ENCODE assay signal across 8 cellular contexts in genomic region chr6:63598001-63598250, GRCh38. TPM values are rescaled to one million over a fixed set of nuclear protein-coding genes. Genes with fewer than 3 reads are reported as not detected.
DNase-seq lines count a peak whose midpoint lies in the region; ATAC-seq and TF ChIP-seq lines count a peak whose summit lies in the region.

No MANE protein-coding gene starts in this region.

- intact Hi-C loops in lower lobe of right lung (cut with DNase I), result no loop called here
- intact Hi-C loops in vagina (cut with DNase I), result loop anchor here (5.0 kb wide), 1 partner anchor 169 kb away; no protein-coding TSS in a partner anchor

- peak overlapping the region; percentile 62 for H3K4me3 ChIP-seq in astrocyte of the spinal cord (ENCODE audit: low read depth, low read length)
- H3K4me3 ChIP-seq in lower lobe of right lung, result peak overlapping the region; percentile 55
- peak overlapping the region; percentile 34 to 45 for H3K4me3 ChIP-seq in vagina

- peaks cover 20% of the 10 kb centered on the region for H3K4me1 Mint-ChIP-seq in activated naive CD4-positive, alpha-beta T cell treated with anti-CD3 and anti-CD28 coated beads, Interleukin-2, amount 10 ng/mL, durations not matched to agents 7 days and 5 days

- DNase-seq in activated naive CD4-positive, alpha-beta T cell treated with anti-CD3 and anti-CD28 coated beads, Interleukin-2, amount 10 ng/mL, durations not matched to agents 7 days and 5 days, result no peak
- no peak for DNase-seq in activated naive CD4-positive, alpha-beta T cell (lab: John Stamatoyannopoulos, UW)
- peak; percentile 21 for DNase-seq in astrocyte of the spinal cord (ENCODE audit: low read depth, low spot score)
- no peak for DNase-seq in lower lobe of right lung
- no peak for DNase-seq in vagina (ENCODE audit: extremely low spot score in 2 of 2)
- DNase-seq in germinal center (ENCODE audit: low spot score), result no peak
- no peak for DNase-seq in HEK293T (ENCODE audit: extremely low spot score)

- no peaks in the 10 kb centered on the region for H3K9me3 Mint-ChIP-seq in activated naive CD4-positive, alpha-beta T cell treated with anti-CD3 and anti-CD28 coated beads, Interleukin-2, amount 10 ng/mL, durations not matched to agents 7 days and 5 days

- TF ChIP-seq POLR2A in vagina (IDR thresholded peaks at IDR 0.05), result no peak

- H3K4me1 ChIP-seq in lower lobe of right lung (peaks cover 8% of the 10 kb centered on the region), vagina (peaks cover 7% of the 10 kb centered on the region)

- no peaks in the 10 kb centered on the region for H3K36me3 ChIP-seq in lower lobe of right lung
- H3K36me3 ChIP-seq in vagina, result no peaks in the 10 kb centered on the region

- no peaks in the 10 kb centered on the region for H3K36me3 Mint-ChIP-seq in activated naive CD4-positive, alpha-beta T cell treated with anti-CD3 and anti-CD28 coated beads, Interleukin-2, amount 10 ng/mL, durations not matched to agents 7 days and 5 days

- no peak for TF ChIP-seq CTCF in astrocyte of the spinal cord (IDR thresholded peaks at IDR 0.05; ENCODE audit: low read depth, low read length)
- no peak for TF ChIP-seq CTCF in lower lobe of right lung (IDR thresholded peaks at IDR 0.05)
- no peak for TF ChIP-seq CTCF in vagina (IDR thresholded peaks at IDR 0.05)

- H3K27ac Mint-ChIP-seq in activated naive CD4-positive, alpha-beta T cell treated with anti-CD3 and anti-CD28 coated beads, Interleukin-2, amount 10 ng/mL, durations not matched to agents 7 days and 5 days, result no peak overlapping the region

- CTCF ChIA-PET in activated naive CD4-positive, alpha-beta T cell treated with anti-CD3 and anti-CD28 coated beads, Interleukin-2, amount 10 ng/mL, durations not matched to agents 7 days and 5 days (lab: Charles Lee), result interaction anchor here (0.7 to 3.4 kb wide), 28 partner anchors 9 to 290 kb away, joined by 3 to 54 read pairs (median 4); partner anchors contain the start of gene PHF3
- CTCF ChIA-PET in HEK293T (lab: Yijun Ruan, JAX), result interaction anchor here (0.6 to 2.4 kb wide), 16 partner anchors 9 to 245 kb away, joined by 3 to 16 read pairs (median 4); partner anchors contain the start of gene PHF3

- H3K27me3 Mint-ChIP-seq in activated naive CD4-positive, alpha-beta T cell treated with anti-CD3 and anti-CD28 coated beads, Interleukin-2, amount 10 ng/mL, durations not matched to agents 7 days and 5 days, result peaks cover 24% of the 10 kb centered on the region

- peak; percentile 9 for ATAC-seq in HG03442 (IDR thresholded peaks at IDR 0.05; ENCODE audit: unreplicated experiment)
- peak; percentile 30 to 36 for ATAC-seq in lower lobe of right lung

- H3K27ac ChIP-seq in lower lobe of right lung, result no peak overlapping the region
- H3K27ac ChIP-seq in vagina, result no peak overlapping the region

- H3K4me3 Mint-ChIP-seq in activated naive CD4-positive, alpha-beta T cell treated with anti-CD3 and anti-CD28 coated beads, Interleukin-2, amount 10 ng/mL, durations not matched to agents 7 days and 5 days, result peak overlapping the region; percentile 77

- H3K9me3 ChIP-seq in lower lobe of right lung, result no peaks in the 10 kb centered on the region
- H3K9me3 ChIP-seq in vagina, result no peaks in the 10 kb centered on the region

- in situ Hi-C loops in astrocyte of the spinal cord (cut with HindIII; ENCODE audit: low sequenced_read_pairs), result no loop called here

- H3K27me3 ChIP-seq in lower lobe of right lung (ENCODE audit: low read depth) (no peaks in the 10 kb centered on the region), vagina (no peaks in the 10 kb centered on the region)

- POLR2A ChIA-PET in HEK293T (lab: Yijun Ruan, JAX), result interaction anchor here (0.6 to 2.2 kb wide), 4 partner anchors 11 to 167 kb away, joined by 3 to 22 read pairs (median 6); partner anchors contain the start of gene PHF3

TF ChIP-seq in HEK293T, 16 proteins besides CTCF, POLR2A, EP300 and RAD21:
- no peak for TF ChIP-seq FOXM1 (IDR thresholded peaks at IDR 0.05; ENCODE audit: borderline replicate concordance)
- TF ChIP-seq PKNOX1 (IDR thresholded peaks at IDR 0.05), result no peak
- TF ChIP-seq HDGF (IDR thresholded peaks at IDR 0.05; ENCODE audit: borderline replicate concordance), result no peak
- TF ChIP-seq ARNT (IDR thresholded peaks at IDR 0.05), result no peak
- no peak for TF ChIP-seq ZNF384 (IDR thresholded peaks at IDR 0.05)
- no peak for TF ChIP-seq FOXK2 (IDR thresholded peaks at IDR 0.05)
- no peak for TF ChIP-seq L3MBTL2 (conservative IDR thresholded peaks at IDR 0.05)
- TF ChIP-seq NFRKB (IDR thresholded peaks at IDR 0.05), result no peak
- TF ChIP-seq LEF1 (IDR thresholded peaks at IDR 0.05; ENCODE audit: borderline replicate concordance), result no peak
- no peak for TF ChIP-seq CTBP1 (IDR thresholded peaks at IDR 0.05; ENCODE audit: borderline replicate concordance)
- TF ChIP-seq TARDBP (IDR thresholded peaks at IDR 0.05), result no peak
- no peak for TF ChIP-seq ELF4 (IDR thresholded peaks at IDR 0.05)
- TF ChIP-seq FOXA1 (IDR thresholded peaks at IDR 0.05), result no peak
- no peak for TF ChIP-seq BHLHE40 (IDR thresholded peaks at IDR 0.05; ENCODE audit: borderline replicate concordance)

RNA-seq across cellular contexts. Expression of gene PTP4A1, which starts 25.6 kb away (rescaled TPM):
- total RNA-seq in lower lobe of right lung (57.6 TPM), vagina (29.5 TPM)

RNA-seq across cellular contexts. Expression of gene PHF3, which starts 37.7 kb away (rescaled TPM):
- total RNA-seq in lower lobe of right lung (65.4 TPM), vagina (58.7 TPM)
